Comparison of ENCODE assay signal across 8 cellular contexts in genomic region chrX:154526901-154527675, GRCh38. TPM values are rescaled to one million over a fixed set of nuclear protein-coding genes. Genes with fewer than 3 reads are reported as not detected.
DNase-seq lines count a peak whose midpoint lies in the region; ATAC-seq and TF ChIP-seq lines count a peak whose summit lies in the region.

No MANE protein-coding gene starts in this region.

- ATAC-seq in GM21786 (IDR thresholded peaks at IDR 0.05; ENCODE audit: unreplicated experiment) (peak; percentile 87), left cardiac atrium (peak; percentile 88 to 90), HG03097 (IDR thresholded peaks at IDR 0.05; ENCODE audit: low FRiP score, unreplicated experiment) (no peak)

- peaks cover 0 to 3% of the 10 kb centered on the region in 2 donors for H3K4me1 ChIP-seq in adrenal gland (replicated peaks in 1 of 2)

- H3K27ac ChIP-seq in SK-N-MC, result no peak overlapping the region
- H3K27ac ChIP-seq in adrenal gland, result peak overlapping the region in 4 of 5 donors; percentile 52 to 80 (median 56)

- no peaks in the 10 kb centered on the region for H3K9me3 ChIP-seq in SK-N-MC (ENCODE audit: low read depth, low read length)
- H3K9me3 ChIP-seq in adrenal gland (replicated peaks in 1 of 3), result no peaks in the 10 kb centered on the region

- H3K9ac ChIP-seq in SK-N-MC (ENCODE audit: insufficient read length), result no peak overlapping the region

- TF ChIP-seq POLR2A in NB4 (IDR thresholded peaks at IDR 0.05; ENCODE audit: extremely low read depth, insufficient read length) (peak; percentile 16), adrenal gland (IDR thresholded peaks at IDR 0.05) (peak in 1 of 2 donors; percentile 31)

- no peak overlapping the region for H3K4me3 ChIP-seq in NB4 (ENCODE audit: low read depth, low read length)
- H3K4me3 ChIP-seq in SK-N-MC, result peak overlapping the region; percentile 36; the same call in 1 of the 2 replicates
- H3K4me3 ChIP-seq in adrenal gland, result peak overlapping the region in 1 of 4 donors; percentile 40

- peak; percentile 53 for TF ChIP-seq CTCF in NB4 (IDR thresholded peaks at IDR 0.05; ENCODE audit: low read depth, low read length)
- peak; percentile 19 to 55 (median 51) for TF ChIP-seq CTCF in adrenal gland (IDR thresholded peaks at IDR 0.05)

- intact Hi-C loops in adrenal gland (cut with DNase I), result no loop called here
- intact Hi-C loops in left cardiac atrium (cut with DNase I), result no loop called here

- H3K27me3 ChIP-seq in adrenal gland, result no peaks in the 10 kb centered on the region

- 5 to 32% (median 17%) methylated on average over 4 to 15 of the region's 15 CpGs for WGBS in adrenal gland, 4 donors

- H3K36me3 ChIP-seq in SK-N-MC (ENCODE audit: insufficient read depth, low read length) (no peaks in the 10 kb centered on the region), adrenal gland (replicated peaks in 1 of 2) (peaks cover 0 to 2% of the 10 kb centered on the region in 2 donors)

- DNase-seq in D341Med (ENCODE audit: low spot score) (peak; percentile 72), NB4 (ENCODE audit: low read depth) (peak; percentile 77), SK-N-MC (ENCODE audit: low read depth, low spot score) (no peak), adrenal gland (peak; percentile 73 to 91 (median 82)), left cardiac atrium (peak; percentile 80), pons (ENCODE audit: low spot score) (peak; percentile 84)

RNA-seq across cellular contexts. Expression of gene FAM3A, which starts 11.1 kb away (rescaled TPM):
- total RNA-seq in adrenal gland (10 to 100 TPM; 42.9 to 77.1 (median 50.6) TPM), left cardiac atrium (10 to 100 TPM; 44.4 to 51.0 TPM)
- polyA plus RNA-seq in adrenal gland, result 100 to 1,000 TPM in 1 of 3 donors, 10 to 100 TPM in 2; 13.5 to 115 (median 92.8) TPM

RNA-seq across cellular contexts. Expression of gene G6PD, which starts 19.6 kb away (rescaled TPM):
- 100 to 1,000 TPM in 5 of 8 donors, 10 to 100 TPM in 3; 74.7 to 124 (median 103) TPM for total RNA-seq in adrenal gland
- polyA plus RNA-seq in adrenal gland, result 10 to 100 TPM; 41.6 to 93.6 (median 78.0) TPM
- 10 to 100 TPM; 30.4 to 36.0 TPM for total RNA-seq in left cardiac atrium

RNA-seq across cellular contexts. Expression of gene IKBKG, which starts 20.3 kb away (rescaled TPM):
- 10 to 100 TPM; 15.3 to 47.5 (median 31.1) TPM for total RNA-seq in adrenal gland
- 10 to 100 TPM in 2 of 3 donors, 1 to 10 TPM in 1; 9.6 to 39.1 (median 36.1) TPM for polyA plus RNA-seq in adrenal gland
- total RNA-seq in left cardiac atrium, result 10 to 100 TPM; 17.1 to 21.1 TPM

RNA-seq across cellular contexts. Expression of gene SLC10A3, which starts 36.7 kb away (rescaled TPM):
- total RNA-seq in adrenal gland (10 to 100 TPM; 25.7 to 33.4 (median 28.7) TPM), left cardiac atrium (10 to 100 TPM; 15.1 to 18.4 TPM)
- polyA plus RNA-seq in adrenal gland, result 10 to 100 TPM in 2 of 3 donors, 1 to 10 TPM in 1; 8.7 to 24.2 (median 23.2) TPM

RNA-seq across cellular contexts. Expression of gene UBL4A, which starts 40.7 kb away (rescaled TPM):
- total RNA-seq in adrenal gland, result 10 to 100 TPM; 36.4 to 95.6 (median 55.4) TPM
- 10 to 100 TPM; 18.3 to 31.1 (median 23.6) TPM for polyA plus RNA-seq in adrenal gland
- total RNA-seq in left cardiac atrium, result 10 to 100 TPM; 44.4 to 48.4 TPM
